In genomic region chr5:74765201-74765600, GRCh38 we compare ENCODE assay signal across 8 cellular contexts. TPM values are rescaled to one million over a fixed set of nuclear protein-coding genes. Genes with fewer than 3 reads are reported as not detected.
DNase-seq lines count a peak whose midpoint lies in the region; ATAC-seq lines count a peak whose summit lies in the region.

No MANE protein-coding gene starts in this region.

- no peaks in the 10 kb centered on the region for H3K27me3 Mint-ChIP-seq in activated T-cell treated with anti-CD3 and anti-CD28 coated beads, Interleukin-2, amount 50 U/mL, for 24 hours
- H3K27me3 Mint-ChIP-seq in stimulated activated memory B cell treated with anti-CD40 and anti-IgM and Interleukin-4, amounts not matched to agents 10 μg/mL and 1 μg/mL and 100 μg/mL, for 72 hours: no peaks in the 10 kb centered on the region

- DNase-seq in activated T-cell treated with anti-CD3 and anti-CD28 coated beads, Interleukin-2, amount 50 U/mL, for 24 hours: no peak
- DNase-seq in activated T-cell treated with anti-CD3 and anti-CD28 coated beads for 4 hours (no peak), SK-MEL-5 (ENCODE audit: low read depth, low spot score) (peak; percentile 40), fibroblast of peridontal ligament (ENCODE audit: extremely low read depth) (peak; percentile 17), epidermal melanocyte (ENCODE audit: insufficient read length, low spot score) (no peak)

- in situ Hi-C loops in SK-MEL-5 (cut with HindIII; ENCODE audit: low pct_unique_long_range_greater_than_20kb, low sequenced_read_pairs): no loop called here

- ATAC-seq in stimulated activated memory B cell treated with anti-CD40 and anti-IgM and Interleukin-4, amounts not matched to agents 10 μg/mL and 1 μg/mL and 100 μg/mL, for 72 hours: no peak
- ATAC-seq in HG03469 (IDR thresholded peaks at IDR 0.05; ENCODE audit: unreplicated experiment) (no peak), HG03159 (IDR thresholded peaks at IDR 0.05; ENCODE audit: unreplicated experiment) (no peak)

- H3K36me3 Mint-ChIP-seq in activated T-cell treated with anti-CD3 and anti-CD28 coated beads, Interleukin-2, amount 50 U/mL, for 24 hours (ENCODE audit: low read depth): peaks cover 79% of the 10 kb centered on the region
- peaks cover 22% of the 10 kb centered on the region for H3K36me3 Mint-ChIP-seq in stimulated activated memory B cell treated with anti-CD40 and anti-IgM and Interleukin-4, amounts not matched to agents 10 μg/mL and 1 μg/mL and 100 μg/mL, for 72 hours

- peak overlapping the region; percentile 100 for H3K4me3 Mint-ChIP-seq in activated T-cell treated with anti-CD3 and anti-CD28 coated beads, Interleukin-2, amount 50 U/mL, for 24 hours
- H3K4me3 Mint-ChIP-seq in stimulated activated memory B cell treated with anti-CD40 and anti-IgM and Interleukin-4, amounts not matched to agents 10 μg/mL and 1 μg/mL and 100 μg/mL, for 72 hours: peak overlapping the region; percentile 66

- peak overlapping the region; percentile 24 for H3K27ac Mint-ChIP-seq in activated T-cell treated with anti-CD3 and anti-CD28 coated beads, Interleukin-2, amount 50 U/mL, for 24 hours
- peak overlapping the region; percentile 59 for H3K27ac Mint-ChIP-seq in stimulated activated memory B cell treated with anti-CD40 and anti-IgM and Interleukin-4, amounts not matched to agents 10 μg/mL and 1 μg/mL and 100 μg/mL, for 72 hours

- H3K9me3 Mint-ChIP-seq in activated T-cell treated with anti-CD3 and anti-CD28 coated beads, Interleukin-2, amount 50 U/mL, for 24 hours: no peaks in the 10 kb centered on the region
- H3K9me3 Mint-ChIP-seq in stimulated activated memory B cell treated with anti-CD40 and anti-IgM and Interleukin-4, amounts not matched to agents 10 μg/mL and 1 μg/mL and 100 μg/mL, for 72 hours: no peaks in the 10 kb centered on the region

- H3K4me1 Mint-ChIP-seq in activated T-cell treated with anti-CD3 and anti-CD28 coated beads, Interleukin-2, amount 50 U/mL, for 24 hours (ENCODE audit: low read depth): peaks cover 66% of the 10 kb centered on the region
- H3K4me1 Mint-ChIP-seq in stimulated activated memory B cell treated with anti-CD40 and anti-IgM and Interleukin-4, amounts not matched to agents 10 μg/mL and 1 μg/mL and 100 μg/mL, for 72 hours: peaks cover 33% of the 10 kb centered on the region

RNA-seq across cellular contexts. Expression of gene GFM2, which starts 1.7 kb away (rescaled TPM):
- 64.4 and 65.5 TPM in 2 replicates for total RNA-seq in SK-MEL-5 (2014; rRNA removed; shearing (Covaris generic))
- 35.3 and 40.5 TPM in 2 replicates for polyA plus RNA-seq in SK-MEL-5 (2015; cell fraction: cytosol; rRNA removed)
- polyA plus RNA-seq in SK-MEL-5 (2015; cell fraction: nucleus; rRNA removed): 117 and 169 TPM in 2 replicates

RNA-seq across cellular contexts. Expression of gene NSA2, which starts 1.8 kb away (rescaled TPM):
- total RNA-seq in SK-MEL-5 (2014; rRNA removed; shearing (Covaris generic)): 172 and 206 TPM in 2 replicates
- 123 and 139 TPM in 2 replicates for polyA plus RNA-seq in SK-MEL-5 (2015; cell fraction: cytosol; rRNA removed)
- 21.5 and 51.0 TPM in 2 replicates for polyA plus RNA-seq in SK-MEL-5 (2015; cell fraction: nucleus; rRNA removed)

Comparison
In these comparisons a context has a peak if more than half of its experiments do, and no peak if none do; other contexts are left out.
1. DNase-seq: peak in SK-MEL-5 (single experiment) and fibroblast of peridontal ligament (single experiment); none in activated T-cell treated with anti-CD3 and anti-CD28 coated beads, Interleukin-2, amount 50 U/mL, for 24 hours (single experiment), activated T-cell treated with anti-CD3 and anti-CD28 coated beads for 4 hours (single experiment) and epidermal melanocyte (single experiment).